In the genomic region with DNA sequence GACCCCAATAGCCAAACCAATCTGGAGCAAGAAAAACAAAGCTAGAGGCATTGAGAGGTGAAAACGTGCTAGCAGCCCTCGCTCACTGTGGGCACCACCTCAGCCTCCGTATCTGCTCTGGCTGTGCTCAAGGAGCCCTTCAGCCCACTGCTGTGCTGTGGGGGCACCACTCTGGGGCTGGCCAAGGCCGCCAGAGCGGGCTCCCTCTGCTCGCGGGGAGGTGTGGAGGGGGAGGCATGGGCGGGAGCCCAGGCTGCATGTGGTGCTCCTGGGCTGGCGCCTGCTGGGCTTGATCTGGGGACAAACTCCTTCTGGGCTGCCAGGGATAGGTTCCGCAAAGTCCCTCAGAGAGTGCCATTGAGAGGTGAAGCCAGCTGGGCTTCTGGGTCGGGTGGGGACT, we compare ENCODE assay signal across 30 cellular contexts.
DNase-seq lines count a peak whose midpoint lies in the region; ATAC-seq, FAIRE-seq and TF ChIP-seq lines count a peak whose summit lies in the region.
"Had no signal": no experiment of that assay in that cellular context is flagged by ENCODE, and none has a peak within 500 bp of the region (broad histone marks: within the 10 kb centered on the region; RNA-seq: fewer than 3 reads in every experiment).

No MANE protein-coding gene starts in this region.

- H4K8ac ChIP-seq in mesenchymal stem cell (ENCODE audit: low read length) = no peak overlapping the region

- ATAC-seq in Right ventricle myocardium inferior (no peak), left cardiac atrium (no peak), GM19035 (IDR thresholded peaks at IDR 0.05; ENCODE audit: unreplicated experiment) (no peak)
- ATAC-seq: GM12878 had no signal

- peaks cover 24% of the 10 kb centered on the region for H3K9me3 Mint-ChIP-seq in chondrocyte (ENCODE audit: low read depth)

- TF ChIP-seq CTCF in chondrocyte (IDR thresholded peaks at IDR 0.05) (no peak), kidney (IDR thresholded peaks at IDR 0.05; ENCODE audit: borderline replicate concordance, extremely low read depth, insufficient read depth) (no peak), thyroid gland (IDR thresholded peaks at IDR 0.05) (no peak)

- no peak overlapping the region for H2BK15ac ChIP-seq in mesenchymal stem cell (ENCODE audit: low read depth, poor library complexity, severe bottlenecking)

- H4K91ac ChIP-seq in mesenchymal stem cell (ENCODE audit: low read length) = peak overlapping the region; percentile 15

- DNase-seq in Right ventricle myocardium inferior (ENCODE audit: missing footprints) = peak; percentile 22
- no peak for DNase-seq in left cardiac atrium
- peak; percentile 68 for DNase-seq in chondrocyte (ENCODE audit: low spot score)
- DNase-seq in kidney = peak; percentile 54
- DNase-seq in mesenchymal stem cell = no peak
- no peak for DNase-seq in thyroid gland
- no peak for DNase-seq in mesenteric fat pad (ENCODE audit: low spot score)
- DNase-seq: 8988T; ACHN; BE2C; C1 segment of cervical spinal cord; CD4-positive, alpha-beta memory T cell; CD4-positive, CD25-positive, alpha-beta regulatory T cell; CD8-positive, alpha-beta memory T cell; COR-L47; DMS 273 treated with DMSO at 0.1 percent for 48 hours; DMS153; DMS53; DMS79; DND-41; EL; GDM1 had no signal

- WGBS in mesenchymal stem cell = 90% methylated on average over 11 of the region's 11 CpGs
- WGBS in thyroid gland, 2 donors = 89 to 94% methylated on average over 5 to 7 of the region's 11 CpGs

- no peak overlapping the region for H3K4ac ChIP-seq in mesenchymal stem cell (ENCODE audit: low read depth in 1 of 2, low read length in 2 of 2)

- H3K4me3 ChIP-seq in kidney (ENCODE audit: low read length in 2 of 2) = no peak overlapping the region
- no peak overlapping the region for H3K4me3 ChIP-seq in mesenchymal stem cell (ENCODE audit: insufficient read depth in 1 of 2, low read depth in 1 of 2, low read length in 2 of 2)
- H3K4me3 ChIP-seq in thyroid gland (replicated peaks in 1 of 3) = no peak overlapping the region
- H3K4me3 ChIP-seq: BLaER1, GM12878 had no signal

- H3K9me3 ChIP-seq in kidney (ENCODE audit: control insufficient read depth in 1 of 2, low read length in 2 of 2) = no peaks in the 10 kb centered on the region
- peaks cover 9% of the 10 kb centered on the region for H3K9me3 ChIP-seq in mesenchymal stem cell (ENCODE audit: control insufficient read depth, low read length)
- H3K9me3 ChIP-seq in thyroid gland = no peaks in the 10 kb centered on the region
- H3K9me3 ChIP-seq: BE2C had no signal

- H3K9ac ChIP-seq in kidney (ENCODE audit: low read length in 2 of 2) (no peak overlapping the region), mesenchymal stem cell (ENCODE audit: low read length) (no peak overlapping the region)
- H3K9ac ChIP-seq: BLaER1 had no signal

- no peak overlapping the region for H2BK5ac ChIP-seq in mesenchymal stem cell (ENCODE audit: low read depth, low read length, poor library complexity, severe bottlenecking)

- H3K4me1 Mint-ChIP-seq in chondrocyte (ENCODE audit: low read depth) = no peaks in the 10 kb centered on the region
- H3K4me1 Mint-ChIP-seq: CD14-positive monocyte had no signal

- no peak overlapping the region for H2BK120ac ChIP-seq in mesenchymal stem cell (ENCODE audit: low read depth, low read length)

- H3K27me3 ChIP-seq in mesenchymal stem cell (ENCODE audit: control insufficient read depth in 1 of 2, insufficient read depth in 1 of 2, low read length in 2 of 2) = no peaks in the 10 kb centered on the region
- no peaks in the 10 kb centered on the region for H3K27me3 ChIP-seq in thyroid gland
- H3K27me3 ChIP-seq: BE2C, BLaER1 had no signal

- FAIRE-seq in kidney (lab: Jason Lieb, UNC) = no peak
- FAIRE-seq: A204.1, GM12878, GM12892, GM18507, GM19239 had no signal

- intact Hi-C loops in Right ventricle myocardium inferior (cut with DNase I) (no loop called here), left cardiac atrium (cut with DNase I) (no loop called here), kidney (cut with DNase I) (no loop called here), thyroid gland (cut with DNase I) (no loop called here)

- no peaks in the 10 kb centered on the region for H3K27me3 Mint-ChIP-seq in chondrocyte (ENCODE audit: low read depth)
- H3K27me3 Mint-ChIP-seq: CD4-positive, CD25-positive, alpha-beta regulatory T cell had no signal

- no peak overlapping the region for H3K14ac ChIP-seq in mesenchymal stem cell (ENCODE audit: low read length in 2 of 2)

- no peaks in the 10 kb centered on the region for H3K36me3 ChIP-seq in kidney (ENCODE audit: control insufficient read depth in 1 of 2, insufficient read depth in 2 of 2, low read length in 2 of 2)
- no peaks in the 10 kb centered on the region for H3K36me3 ChIP-seq in mesenchymal stem cell (ENCODE audit: control insufficient read depth in 1 of 2, insufficient read depth in 2 of 2, low read depth in 1 of 2, low read length in 2 of 2)
- no peaks in the 10 kb centered on the region for H3K36me3 ChIP-seq in thyroid gland
- H3K36me3 ChIP-seq: BE2C, BLaER1 had no signal

- no peak overlapping the region for H3K4me3 Mint-ChIP-seq in chondrocyte (ENCODE audit: unreplicated experiment)
- H3K4me3 Mint-ChIP-seq: CD14-positive monocyte; CD4-positive, alpha-beta memory T cell; CD4-positive, CD25-positive, alpha-beta regulatory T cell; CD8-positive, alpha-beta memory T cell had no signal

- no peak overlapping the region for H2BK12ac ChIP-seq in mesenchymal stem cell (ENCODE audit: low read length in 2 of 2)

- TF ChIP-seq POLR2A in thyroid gland (IDR thresholded peaks at IDR 0.05) = no peak

- no peaks in the 10 kb centered on the region for H3K79me1 ChIP-seq in mesenchymal stem cell (replicated peaks; ENCODE audit: low read length, poor library complexity, severe bottlenecking)

- no peak overlapping the region for H3K4me2 ChIP-seq in mesenchymal stem cell (ENCODE audit: low read length, poor library complexity, severe bottlenecking)
- H3K4me2 ChIP-seq: BLaER1 had no signal

- no peak overlapping the region for H2AK5ac ChIP-seq in mesenchymal stem cell (ENCODE audit: low read length, severe bottlenecking)

- H3K23ac ChIP-seq in mesenchymal stem cell (ENCODE audit: low read length in 2 of 2) = no peak overlapping the region

- H3K18ac ChIP-seq in mesenchymal stem cell (ENCODE audit: low read depth in 1 of 2, low read length in 2 of 2) = no peak overlapping the region

- H3K36me3 Mint-ChIP-seq in chondrocyte (ENCODE audit: low read depth) = no peaks in the 10 kb centered on the region
- H3K36me3 Mint-ChIP-seq: CD14-positive monocyte; CD4-positive, CD25-positive, alpha-beta regulatory T cell; CD8-positive, alpha-beta memory T cell had no signal

- H3K4me1 ChIP-seq in kidney (ENCODE audit: control insufficient read depth in 1 of 2, insufficient read depth in 1 of 2, low read depth in 1 of 2, low read length in 2 of 2) (no peaks in the 10 kb centered on the region), mesenchymal stem cell (ENCODE audit: control insufficient read depth, insufficient read depth, low read depth, low read length) (no peaks in the 10 kb centered on the region), thyroid gland (no peaks in the 10 kb centered on the region)
- H3K4me1 ChIP-seq: BE2C had no signal

- H2AFZ ChIP-seq in mesenchymal stem cell (ENCODE audit: low read depth, low read length) = no peak overlapping the region

- H3K27ac Mint-ChIP-seq in chondrocyte (ENCODE audit: unreplicated experiment) = no peak overlapping the region
- H3K27ac Mint-ChIP-seq: CD14-positive monocyte; CD4-positive, alpha-beta memory T cell; CD8-positive, alpha-beta memory T cell had no signal

- no peak overlapping the region for H3K27ac ChIP-seq in kidney (ENCODE audit: low read depth in 2 of 2, low read length in 2 of 2)
- H3K27ac ChIP-seq in mesenchymal stem cell (ENCODE audit: low read length, poor library complexity, severe bottlenecking) = no peak overlapping the region
- no peak overlapping the region for H3K27ac ChIP-seq in thyroid gland
- H3K27ac ChIP-seq: BLaER1 had no signal

Comparison
In these comparisons a context has a peak if more than half of its experiments do, and no peak if none do; other contexts are left out.
1. DNase-seq: peak in Right ventricle myocardium inferior (single experiment), chondrocyte (single experiment) and kidney (single experiment); none in left cardiac atrium (single experiment), mesenchymal stem cell (single experiment), thyroid gland (0 of 2) and mesenteric fat pad (single experiment).